Comparison of ENCODE assay signal across 13 cellular contexts in the genomic region with DNA sequence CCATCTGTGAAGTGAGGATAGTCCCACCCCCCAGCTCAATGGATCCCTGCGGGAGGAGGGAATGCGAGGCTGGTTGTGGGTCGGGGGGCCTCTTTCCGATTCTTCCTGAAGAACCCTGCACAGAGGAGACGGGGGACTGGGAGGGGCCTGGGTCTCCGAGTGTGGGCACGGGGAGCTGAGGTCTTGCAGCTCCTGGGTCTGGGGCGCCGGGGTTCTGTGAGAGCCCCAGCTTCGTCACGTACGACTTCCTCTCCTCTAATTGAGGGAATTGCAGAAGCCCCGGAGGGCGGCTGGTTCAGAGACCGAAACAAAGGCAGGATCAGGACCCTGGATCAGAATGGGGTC.
DNase-seq lines count a peak whose midpoint lies in the region; ATAC-seq and TF ChIP-seq lines count a peak whose summit lies in the region.
"Had no signal": no experiment of that assay in that cellular context is flagged by ENCODE, and none has a peak within 500 bp of the region (broad histone marks: within the 10 kb centered on the region; RNA-seq: fewer than 3 reads in every experiment).

No MANE protein-coding gene starts in this region.

- H3K4me1 ChIP-seq in PC-9 (replicated peaks; ENCODE audit: insufficient read depth) (peaks cover 20% of the 10 kb centered on the region), testis (peaks cover 19% of the 10 kb centered on the region), Caco-2 (no peaks in the 10 kb centered on the region)

- H3K27me3 Mint-ChIP-seq in activated CD8-positive, alpha-beta memory T cell treated with anti-CD3 and anti-CD28 coated beads, Interleukin-2, amount 10 ng/mL, durations not matched to agents 7 days and 5 days: peaks cover 2% of the 10 kb centered on the region
- peaks cover 3% of the 10 kb centered on the region for H3K27me3 Mint-ChIP-seq in Caco-2 (ENCODE audit: insufficient read depth, unreplicated experiment)

- no peaks in the 10 kb centered on the region for H3K36me3 Mint-ChIP-seq in activated CD8-positive, alpha-beta memory T cell treated with anti-CD3 and anti-CD28 coated beads, Interleukin-2, amount 10 ng/mL, durations not matched to agents 7 days and 5 days
- H3K36me3 Mint-ChIP-seq in Caco-2 (ENCODE audit: insufficient read depth, unreplicated experiment): no peaks in the 10 kb centered on the region
- H3K36me3 Mint-ChIP-seq: CD4-positive, CD25-positive, alpha-beta regulatory T cell; immature natural killer cell; natural killer cell had no signal

- intact Hi-C loops in PC-9 (cut with micrococcal nuclease; ENCODE audit: unreplicated experiment): loop anchor here (2.0 to 10.0 kb wide), 6 partner anchors 151 to 1243 kb away; partner anchors contain the start of genes CINP and TECPR2
- intact Hi-C loops in testis (cut with DNase I; ENCODE audit: low total_unique reads): no loop called here
- intact Hi-C loops in Caco-2 (cut with micrococcal nuclease; ENCODE audit: unreplicated experiment): loop anchor here (1.0 to 10.0 kb wide), 5 partner anchors 393 to 1243 kb away; no protein-coding TSS in a partner anchor

- no peaks in the 10 kb centered on the region for H3K9me2 ChIP-seq in PC-9 (ENCODE audit: insufficient read depth)

- no peak overlapping the region for H3K27ac Mint-ChIP-seq in activated CD8-positive, alpha-beta memory T cell treated with anti-CD3 and anti-CD28 coated beads, Interleukin-2, amount 10 ng/mL, durations not matched to agents 7 days and 5 days
- H3K27ac Mint-ChIP-seq in Caco-2 (ENCODE audit: unreplicated experiment): no peak overlapping the region
- H3K27ac Mint-ChIP-seq: CD4-positive, CD25-positive, alpha-beta regulatory T cell; immature natural killer cell; natural killer cell had no signal

- no peaks in the 10 kb centered on the region for H4K20me1 ChIP-seq in PC-9 (ENCODE audit: insufficient read depth)

- CTCF ChIA-PET in activated CD8-positive, alpha-beta memory T cell treated with anti-CD3 and anti-CD28 coated beads, Interleukin-2, amount 10 ng/mL, durations not matched to agents 7 days and 5 days (lab: Charles Lee): interaction anchor here (0.6 to 1.6 kb wide), 7 partner anchors 24 to 1242 kb away, joined by 3 to 5 read pairs (median 3); no protein-coding TSS in a partner anchor
- CTCF ChIA-PET in PC-9 (lab: Charles Lee): interaction anchor here (0.6 to 0.9 kb wide), 2 partner anchors 888 to 891 kb away, joined by 3 to 16 read pairs; no protein-coding TSS in a partner anchor
- CTCF ChIA-PET in Caco-2 (lab: Charles Lee): interaction anchor here (0.6 kb wide), 1 partner anchor 56 kb away, joined by 4 read pairs; no protein-coding TSS in a partner anchor

- H3K4me1 Mint-ChIP-seq in activated CD8-positive, alpha-beta memory T cell treated with anti-CD3 and anti-CD28 coated beads, Interleukin-2, amount 10 ng/mL, durations not matched to agents 7 days and 5 days: no peaks in the 10 kb centered on the region
- no peaks in the 10 kb centered on the region for H3K4me1 Mint-ChIP-seq in Caco-2 (ENCODE audit: low read depth, unreplicated experiment)

- H3K4me3 ChIP-seq in PC-9 (no peak overlapping the region), testis (peak overlapping the region; percentile 12 to 30), Caco-2 (ENCODE audit: low read depth, low read length) (no peak overlapping the region)
- H3K4me3 ChIP-seq: cardiac muscle cell had no signal

- no peaks in the 10 kb centered on the region for H3K79me2 ChIP-seq in PC-9 (ENCODE audit: low read depth)

- 53 to 55% methylated on average over 15 of the region's 15 CpGs for WGBS in testis, 2 donors

- no peaks in the 10 kb centered on the region for H3K9me3 Mint-ChIP-seq in activated CD8-positive, alpha-beta memory T cell treated with anti-CD3 and anti-CD28 coated beads, Interleukin-2, amount 10 ng/mL, durations not matched to agents 7 days and 5 days (ENCODE audit: low read depth)
- H3K9me3 Mint-ChIP-seq in Caco-2 (ENCODE audit: unreplicated experiment): no peaks in the 10 kb centered on the region
- H3K9me3 Mint-ChIP-seq: CD4-positive, CD25-positive, alpha-beta regulatory T cell; immature natural killer cell; natural killer cell had no signal

- H3K27ac ChIP-seq in PC-9 (no peak overlapping the region), testis (no peak overlapping the region)
- H3K27ac ChIP-seq: cardiac muscle cell, esophagus squamous epithelium had no signal

- H3K4me3 Mint-ChIP-seq in activated CD8-positive, alpha-beta memory T cell treated with anti-CD3 and anti-CD28 coated beads, Interleukin-2, amount 10 ng/mL, durations not matched to agents 7 days and 5 days: no peak overlapping the region
- H3K4me3 Mint-ChIP-seq in Caco-2 (ENCODE audit: unreplicated experiment): no peak overlapping the region
- H3K4me3 Mint-ChIP-seq: immature natural killer cell, natural killer cell had no signal

- H3F3A ChIP-seq in PC-9 (ENCODE audit: insufficient read depth, low read depth): no peaks in the 10 kb centered on the region; the same call in 1 of the 2 replicates

- H3K9me3 ChIP-seq in PC-9 (ENCODE audit: insufficient read depth, low read depth): no peaks in the 10 kb centered on the region
- no peaks in the 10 kb centered on the region for H3K9me3 ChIP-seq in testis
- H3K9me3 ChIP-seq in Caco-2: no peaks in the 10 kb centered on the region
- H3K9me3 ChIP-seq: esophagus squamous epithelium had no signal

- H3K36me3 ChIP-seq in PC-9 (ENCODE audit: low read depth) (no peaks in the 10 kb centered on the region), testis (ENCODE audit: low read depth, missing control alignments) (no peaks in the 10 kb centered on the region), Caco-2 (ENCODE audit: control insufficient read depth, insufficient read depth, low read length) (no peaks in the 10 kb centered on the region)
- H3K36me3 ChIP-seq: cardiac muscle cell, esophagus squamous epithelium had no signal

- H2AFZ ChIP-seq in PC-9: no peak overlapping the region

- peak overlapping the region; percentile 62 for H3K4me2 ChIP-seq in PC-9

- peak; percentile 47 for DNase-seq in activated CD8-positive, alpha-beta memory T cell treated with anti-CD3 and anti-CD28 coated beads, Interleukin-2, amount 50 U/mL, for 48 hours
- DNase-seq in activated CD8-positive, alpha-beta memory T cell treated with anti-CD3 and anti-CD28 coated beads, Interleukin-2, amount 10 ng/mL, durations not matched to agents 7 days and 5 days: no peak
- no peak for DNase-seq in PC-9
- peak; percentile 7 for DNase-seq in left kidney (ENCODE audit: low read depth, low spot score)
- no peak for DNase-seq in testis
- no peak for DNase-seq in Caco-2
- no peak for DNase-seq in NCI-H510A (lab: John Stamatoyannopoulos, UW)
- DNase-seq: esophagus squamous epithelium had no signal

- TF ChIP-seq CTCF in PC-9 (conservative IDR thresholded peaks at IDR 0.05) (no peak), testis (IDR thresholded peaks at IDR 0.05) (no peak), Caco-2 (IDR thresholded peaks at IDR 0.05; ENCODE audit: insufficient read depth in 1 of 2, low read depth in 1 of 2, low read length in 1 of 2, severe bottlenecking in 1 of 2, unreplicated experiment in 1 of 2) (no peak)

- no peak for TF ChIP-seq POLR2A in testis (IDR thresholded peaks at IDR 0.05)

- BruUV-seq in PC-9 (replicated peaks; lab: Mats Ljungman, UMichigan) (no TSS peak), Caco-2 (replicated peaks; lab: Mats Ljungman, UMichigan) (no TSS peak)

- ATAC-seq in activated CD8-positive, alpha-beta memory T cell treated with anti-CD3 and anti-CD28 coated beads, Interleukin-2, amount 10 ng/mL, durations not matched to agents 7 days and 5 days: no peak
- ATAC-seq in HG02870 (IDR thresholded peaks at IDR 0.05; ENCODE audit: unreplicated experiment): no peak

- H3K27me3 ChIP-seq in PC-9 (ENCODE audit: insufficient read depth, low read depth) (no peaks in the 10 kb centered on the region), testis (no peaks in the 10 kb centered on the region), Caco-2 (replicated peaks; ENCODE audit: control insufficient read depth, insufficient read depth, low read length) (no peaks in the 10 kb centered on the region)

- POLR2A ChIA-PET in PC-9 (lab: Charles Lee; ENCODE audit: unreplicated experiment) (interaction anchor here (0.6 kb wide), 1 partner anchor 882 kb away, joined by 4 read pairs; no protein-coding TSS in a partner anchor), Caco-2 (lab: Charles Lee) (no interaction called here)

Comparison
In these comparisons a context has a peak if more than half of its experiments do, and no peak if none do; other contexts are left out.
1. DNase-seq: peak in activated CD8-positive, alpha-beta memory T cell treated with anti-CD3 and anti-CD28 coated beads, Interleukin-2, amount 50 U/mL, for 48 hours (single experiment) and left kidney (single experiment); none in activated CD8-positive, alpha-beta memory T cell treated with anti-CD3 and anti-CD28 coated beads, Interleukin-2, amount 10 ng/mL, durations not matched to agents 7 days and 5 days (single experiment), PC-9 (0 of 2), testis (single experiment), Caco-2 (0 of 2) and NCI-H510A (single experiment).
2. H3K4me3 ChIP-seq: peak in testis (2 of 2); none in PC-9 (single experiment) and Caco-2 (single experiment).